ENCODE assay signal across 20 cellular contexts in genomic region chr14:69334576-69334975, GRCh38.
"Had no signal": no experiment of that assay in that cellular context is flagged by ENCODE, and none has a peak within 500 bp of the region (broad histone marks: within the 10 kb centered on the region; RNA-seq: fewer than 3 reads in every experiment).

No MANE protein-coding gene starts in this region.

- H3K4me3 ChIP-seq: coronary artery, dorsolateral prefrontal cortex, esophagus muscularis mucosa, gastroesophageal sphincter, heart right ventricle, left lung, lower lobe of right lung had no signal

- H3K36me3 ChIP-seq: gastroesophageal sphincter, left lung, lower lobe of right lung had no signal

- DNase-seq: dermis blood vessel endothelial cell; effector CD4-positive, alpha-beta T cell; effector memory CD4-positive, alpha-beta T cell; foreskin keratinocyte; heart right ventricle; left cardiac atrium; left ventricle myocardium superior; lower lobe of right lung; mesendoderm; midbrain had no signal

- H3K27me3 ChIP-seq: dorsolateral prefrontal cortex, esophagus muscularis mucosa, gastroesophageal sphincter, heart right ventricle, left lung had no signal

- FAIRE-seq: colon, endothelial cell of umbilical vein, frontal cortex, islet of Langerhans, keratinocyte had no signal

- H3K9me3 ChIP-seq: esophagus muscularis mucosa, gastroesophageal sphincter, heart right ventricle, left lung, lower lobe of right lung had no signal

- H3K27ac ChIP-seq: coronary artery, dorsolateral prefrontal cortex, esophagus muscularis mucosa, foreskin keratinocyte, gastroesophageal sphincter, heart right ventricle, left lung, lower lobe of right lung had no signal

- H3K4me1 ChIP-seq: foreskin keratinocyte, gastroesophageal sphincter, left lung, lower lobe of right lung had no signal

- ATAC-seq: gastroesophageal sphincter, left lung, left ventricle myocardium superior, lower lobe of right lung had no signal
